Comparison of ENCODE assay signal across 26 cellular contexts in genomic region chr2:96318723-96319122, GRCh38. TPM values are rescaled to one million over a fixed set of nuclear protein-coding genes. Genes with fewer than 3 reads are reported as not detected.
DNase-seq lines count a peak whose midpoint lies in the region; ATAC-seq and TF ChIP-seq lines count a peak whose summit lies in the region.
"Had no signal": no experiment of that assay in that cellular context is flagged by ENCODE, and none has a peak within 500 bp of the region (broad histone marks: within the 10 kb centered on the region; RNA-seq: fewer than 3 reads in every experiment).

No MANE protein-coding gene starts in this region.

- H3K4me1 ChIP-seq in DND-41 (ENCODE audit: insufficient read depth, low read length), result peaks cover 60% of the 10 kb centered on the region
- H3K4me1 ChIP-seq: upper lobe of right lung had no signal

- CTCF ChIA-PET in activated CD8-positive, alpha-beta memory T cell treated with anti-CD3 and anti-CD28 coated beads, Interleukin-2, amount 10 ng/mL, durations not matched to agents 7 days and 5 days (lab: Charles Lee), result interaction anchor here (1.3 to 4.5 kb wide), 3 partner anchors 13 to 191 kb away, joined by 3 to 35 read pairs (median 17); partner anchors contain the start of genes NCAPH and SNRNP200
- CTCF ChIA-PET in activated CD8-positive, alpha-beta T cell treated with anti-CD3 and anti-CD28 coated beads for 36 hours (lab: Charles Lee), result interaction anchor here (3.5 kb wide), 1 partner anchor 15 kb away, joined by 17 read pairs; the partner anchor contains the start of gene NCAPH

- H3K4me2 ChIP-seq in DND-41 (ENCODE audit: insufficient read depth, low read length), result 0 out of 2 replicates have a peak overlapping the region, but pooled peaks have one; percentile 35
- H3K4me2 ChIP-seq: KMS-11 had no signal

- H3K79me2 ChIP-seq in DND-41 (ENCODE audit: insufficient read depth, low read length), result no peaks in the 10 kb centered on the region

- H3K36me3 ChIP-seq in DND-41 (ENCODE audit: insufficient read depth, low read length), result no peaks in the 10 kb centered on the region
- H3K36me3 ChIP-seq: esophagus muscularis mucosa, gastrocnemius medialis, Peyer's patch, sigmoid colon, upper lobe of right lung had no signal

- H3K4me3 Mint-ChIP-seq in activated CD8-positive, alpha-beta memory T cell treated with anti-CD3 and anti-CD28 coated beads, Interleukin-2, amount 10 ng/mL, durations not matched to agents 7 days and 5 days, result peak overlapping the region; percentile 42
- no peak overlapping the region for H3K4me3 Mint-ChIP-seq in activated CD8-positive, alpha-beta T cell treated with anti-CD3 and anti-CD28 coated beads for 36 hours
- peak overlapping the region; percentile 49 for H3K4me3 Mint-ChIP-seq in natural killer cell treated with Interleukin-12 subunit alpha and Interleukin-12 subunit beta and Interleukin-15 and Interleukin-18, amount 100 ng/mL, for 72 hours

- H3K27me3 Mint-ChIP-seq in activated CD8-positive, alpha-beta memory T cell treated with anti-CD3 and anti-CD28 coated beads, Interleukin-2, amount 10 ng/mL, durations not matched to agents 7 days and 5 days, result no peaks in the 10 kb centered on the region
- no peaks in the 10 kb centered on the region for H3K27me3 Mint-ChIP-seq in activated CD8-positive, alpha-beta T cell treated with anti-CD3 and anti-CD28 coated beads for 36 hours
- H3K27me3 Mint-ChIP-seq in natural killer cell treated with Interleukin-12 subunit alpha and Interleukin-12 subunit beta and Interleukin-15 and Interleukin-18, amount 100 ng/mL, for 72 hours, result no peaks in the 10 kb centered on the region

- H3K27ac ChIP-seq in DND-41 (ENCODE audit: low read length), result no peak overlapping the region
- H3K27ac ChIP-seq: body of pancreas, esophagus muscularis mucosa, gastrocnemius medialis, KMS-11, Peyer's patch, sigmoid colon, upper lobe of right lung had no signal

- no peaks in the 10 kb centered on the region for H4K20me1 ChIP-seq in DND-41 (ENCODE audit: insufficient read depth, low read length)

- H3K4me3 ChIP-seq in DND-41 (ENCODE audit: low read depth in 1 of 2, low read length in 2 of 2), result no peak overlapping the region
- H3K4me3 ChIP-seq: body of pancreas, esophagus muscularis mucosa, gastrocnemius medialis, Peyer's patch, sigmoid colon, upper lobe of right lung had no signal

- H3K4me1 Mint-ChIP-seq in activated CD8-positive, alpha-beta memory T cell treated with anti-CD3 and anti-CD28 coated beads, Interleukin-2, amount 10 ng/mL, durations not matched to agents 7 days and 5 days, result peaks cover 72% of the 10 kb centered on the region
- peaks cover 51% of the 10 kb centered on the region for H3K4me1 Mint-ChIP-seq in activated CD8-positive, alpha-beta T cell treated with anti-CD3 and anti-CD28 coated beads for 36 hours (ENCODE audit: low read depth)
- peaks cover 43 to 59% of the 10 kb centered on the region in 2 donors for H3K4me1 Mint-ChIP-seq in natural killer cell treated with Interleukin-12 subunit alpha and Interleukin-12 subunit beta and Interleukin-15 and Interleukin-18, amount 100 ng/mL, for 72 hours (ENCODE audit: low read depth in 2 of 2)

- no peaks in the 10 kb centered on the region for H3K9me3 Mint-ChIP-seq in activated CD8-positive, alpha-beta memory T cell treated with anti-CD3 and anti-CD28 coated beads, Interleukin-2, amount 10 ng/mL, durations not matched to agents 7 days and 5 days (ENCODE audit: low read depth)
- no peaks in the 10 kb centered on the region for H3K9me3 Mint-ChIP-seq in activated CD8-positive, alpha-beta T cell treated with anti-CD3 and anti-CD28 coated beads for 36 hours
- H3K9me3 Mint-ChIP-seq in natural killer cell treated with Interleukin-12 subunit alpha and Interleukin-12 subunit beta and Interleukin-15 and Interleukin-18, amount 100 ng/mL, for 72 hours, result no peaks in the 10 kb centered on the region

- peaks cover 26% of the 10 kb centered on the region for H3K36me3 Mint-ChIP-seq in activated CD8-positive, alpha-beta memory T cell treated with anti-CD3 and anti-CD28 coated beads, Interleukin-2, amount 10 ng/mL, durations not matched to agents 7 days and 5 days
- peaks cover 15% of the 10 kb centered on the region for H3K36me3 Mint-ChIP-seq in activated CD8-positive, alpha-beta T cell treated with anti-CD3 and anti-CD28 coated beads for 36 hours (ENCODE audit: low read depth)
- peaks cover 5% of the 10 kb centered on the region for H3K36me3 Mint-ChIP-seq in natural killer cell treated with Interleukin-12 subunit alpha and Interleukin-12 subunit beta and Interleukin-15 and Interleukin-18, amount 100 ng/mL, for 72 hours

- DNase-seq in activated CD8-positive, alpha-beta memory T cell treated with anti-CD3 and anti-CD28 coated beads, Interleukin-2, amount 10 ng/mL, durations not matched to agents 7 days and 5 days, result no peak
- no peak for DNase-seq in activated CD8-positive, alpha-beta memory T cell treated with anti-CD3 and anti-CD28 coated beads for 24 hours
- DNase-seq in DND-41 (no peak), NOMO-1 treated with DMSO at 0.1 percent for 48 hours (lab: John Stamatoyannopoulos, UW; ENCODE audit: unreplicated experiment) (no peak), GM19238 (ENCODE audit: insufficient read length, low spot score) (no peak), MV-4-11 (lab: John Stamatoyannopoulos, UW) (no peak)
- no peak for DNase-seq in activated CD8-positive, alpha-beta T cell treated with anti-CD3 and anti-CD28 coated beads for 36 hours
- no peak for DNase-seq in natural killer cell treated with Interleukin-12 subunit alpha and Interleukin-12 subunit beta and Interleukin-15 and Interleukin-18, amount 100 ng/mL, for 72 hours (ENCODE audit: low spot score)
- DNase-seq: body of pancreas; DMS153; effector CD8-positive, alpha-beta T cell; gastrocnemius medialis; hippocampal formation; left ventricle myocardium superior; midbrain; NCI-H1048; NCI-H1930; Peyer's patch; posterior cingulate gyrus; sigmoid colon; stimulated activated CD4-positive, alpha-beta T cell treated with anti-CD3 and anti-CD28 coated beads, Interleukin-15, amount 100 ng/mL, for 24 hours; T-helper 9 cell; upper lobe of right lung had no signal

- H3K9ac ChIP-seq in DND-41 (ENCODE audit: low read depth, low read length), result no peak overlapping the region
- H3K9ac ChIP-seq: KMS-11 had no signal

- H3K27ac Mint-ChIP-seq in activated CD8-positive, alpha-beta memory T cell treated with anti-CD3 and anti-CD28 coated beads, Interleukin-2, amount 10 ng/mL, durations not matched to agents 7 days and 5 days, result peak overlapping the region; percentile 77
- peak overlapping the region; percentile 8 for H3K27ac Mint-ChIP-seq in activated CD8-positive, alpha-beta T cell treated with anti-CD3 and anti-CD28 coated beads for 36 hours
- H3K27ac Mint-ChIP-seq in natural killer cell treated with Interleukin-12 subunit alpha and Interleukin-12 subunit beta and Interleukin-15 and Interleukin-18, amount 100 ng/mL, for 72 hours, result peak overlapping the region; percentile 76 to 89

- ATAC-seq in activated CD8-positive, alpha-beta memory T cell treated with anti-CD3 and anti-CD28 coated beads, Interleukin-2, amount 10 ng/mL, durations not matched to agents 7 days and 5 days, result no peak
- ATAC-seq in DND-41 (ENCODE audit: insufficient read depth, low read depth), result no peak
- ATAC-seq in activated CD8-positive, alpha-beta T cell treated with anti-CD3 and anti-CD28 coated beads for 36 hours, result no peak
- no peak for ATAC-seq in natural killer cell treated with Interleukin-12 subunit alpha and Interleukin-12 subunit beta and Interleukin-15 and Interleukin-18, amount 100 ng/mL, for 72 hours
- ATAC-seq: body of pancreas, gastrocnemius medialis, left ventricle myocardium superior, upper lobe of right lung had no signal

- intact Hi-C loops in activated CD8-positive, alpha-beta T cell treated with anti-CD3 and anti-CD28 coated beads for 36 hours (cut with micrococcal nuclease), result no loop called here

- no peak for TF ChIP-seq CTCF in DND-41 (IDR thresholded peaks at IDR 0.05; ENCODE audit: borderline replicate concordance, extremely low read depth, low read length, poor library complexity, severe bottlenecking)
- TF ChIP-seq CTCF in activated CD8-positive, alpha-beta T cell treated with anti-CD3 and anti-CD28 coated beads for 36 hours (IDR thresholded peaks at IDR 0.05), result no peak

- peaks cover 19% of the 10 kb centered on the region for H3K27me3 ChIP-seq in DND-41 (ENCODE audit: insufficient read depth, low read length, poor library complexity)
- H3K27me3 ChIP-seq: Peyer's patch had no signal

- POLR2A ChIA-PET in activated CD8-positive, alpha-beta T cell treated with anti-CD3 and anti-CD28 coated beads for 36 hours (lab: Charles Lee), result interaction anchor here (1.1 to 12.3 kb wide), 4 partner anchors 12 to 111 kb away, joined by 3 to 119 read pairs (median 58); partner anchors contain the start of genes NCAPH, SNRNP200 and STARD7

- no peak overlapping the region for H2AFZ ChIP-seq in DND-41 (ENCODE audit: low read depth, low read length)

- no peaks in the 10 kb centered on the region for H3K9me3 ChIP-seq in DND-41 (ENCODE audit: insufficient read depth, low read length, severe bottlenecking)
- H3K9me3 ChIP-seq: body of pancreas, esophagus muscularis mucosa, gastrocnemius medialis, Peyer's patch, sigmoid colon, upper lobe of right lung had no signal

RNA-seq across cellular contexts. Expression of gene ITPRIPL1, which starts 6.4 kb away (rescaled TPM):
- 10 to 100 TPM; 53.2 to 56.9 TPM for total RNA-seq in activated CD8-positive, alpha-beta memory T cell treated with anti-CD3 and anti-CD28 coated beads, Interleukin-2, amount 10 ng/mL, durations not matched to agents 7 days and 5 days
- total RNA-seq in activated CD8-positive, alpha-beta T cell treated with anti-CD3 and anti-CD28 coated beads for 36 hours, result 10 to 100 TPM; 28.2 to 32.6 TPM
- total RNA-seq in natural killer cell treated with Interleukin-12 subunit alpha and Interleukin-12 subunit beta and Interleukin-15 and Interleukin-18, amount 100 ng/mL, for 72 hours, result 10 to 100 TPM; 48.2 to 62.2 TPM
- total RNA-seq: HT-29 had no signal

RNA-seq across cellular contexts. Expression of gene SNRNP200, which starts 13.4 kb away (rescaled TPM):
- 100 to 1,000 TPM; 170 to 182 TPM for total RNA-seq in activated CD8-positive, alpha-beta memory T cell treated with anti-CD3 and anti-CD28 coated beads, Interleukin-2, amount 10 ng/mL, durations not matched to agents 7 days and 5 days
- total RNA-seq in activated CD8-positive, alpha-beta T cell treated with anti-CD3 and anti-CD28 coated beads for 36 hours, result 100 to 1,000 TPM; 175 to 178 TPM
- total RNA-seq in natural killer cell treated with Interleukin-12 subunit alpha and Interleukin-12 subunit beta and Interleukin-15 and Interleukin-18, amount 100 ng/mL, for 72 hours, result 100 to 1,000 TPM; 166 to 201 TPM

RNA-seq across cellular contexts. Expression of gene NCAPH, which starts 16.8 kb away (rescaled TPM):
- 100 to 1,000 TPM; 115 to 117 TPM for total RNA-seq in activated CD8-positive, alpha-beta memory T cell treated with anti-CD3 and anti-CD28 coated beads, Interleukin-2, amount 10 ng/mL, durations not matched to agents 7 days and 5 days
- total RNA-seq in activated CD8-positive, alpha-beta T cell treated with anti-CD3 and anti-CD28 coated beads for 36 hours, result 10 to 100 TPM; 70.9 TPM
- 100 to 1,000 TPM in 1 of 2 donors, 10 to 100 TPM in 1; 26.5 to 102 TPM for total RNA-seq in natural killer cell treated with Interleukin-12 subunit alpha and Interleukin-12 subunit beta and Interleukin-15 and Interleukin-18, amount 100 ng/mL, for 72 hours

RNA-seq across cellular contexts. Expression of gene CIAO1, which starts 52.7 kb away (rescaled TPM):
- total RNA-seq in activated CD8-positive, alpha-beta memory T cell treated with anti-CD3 and anti-CD28 coated beads, Interleukin-2, amount 10 ng/mL, durations not matched to agents 7 days and 5 days, result 10 to 100 TPM; 67.0 to 76.8 TPM
- 10 to 100 TPM; 72.1 to 72.3 TPM for total RNA-seq in activated CD8-positive, alpha-beta T cell treated with anti-CD3 and anti-CD28 coated beads for 36 hours
- 100 to 1,000 TPM in 1 of 2 donors, 10 to 100 TPM in 1; 98.0 to 108 TPM for total RNA-seq in natural killer cell treated with Interleukin-12 subunit alpha and Interleukin-12 subunit beta and Interleukin-15 and Interleukin-18, amount 100 ng/mL, for 72 hours

RNA-seq across cellular contexts. Expression of gene TMEM127, which starts 52.9 kb away (rescaled TPM):
- 10 to 100 TPM; 32.7 to 36.9 TPM for total RNA-seq in activated CD8-positive, alpha-beta memory T cell treated with anti-CD3 and anti-CD28 coated beads, Interleukin-2, amount 10 ng/mL, durations not matched to agents 7 days and 5 days
- 10 to 100 TPM; 13.1 to 15.0 TPM for total RNA-seq in activated CD8-positive, alpha-beta T cell treated with anti-CD3 and anti-CD28 coated beads for 36 hours
- 10 to 100 TPM; 41.4 to 49.4 TPM for total RNA-seq in natural killer cell treated with Interleukin-12 subunit alpha and Interleukin-12 subunit beta and Interleukin-15 and Interleukin-18, amount 100 ng/mL, for 72 hours

Comparison
In these comparisons a context has a peak if more than half of its experiments do, and no peak if none do; other contexts are left out.
1. H3K27ac Mint-ChIP-seq: peak in every context shown above with its lines; median percentile 82 in natural killer cell treated with Interleukin-12 subunit alpha and Interleukin-12 subunit beta and Interleukin-15 and Interleukin-18, amount 100 ng/mL, for 72 hours; 77 in activated CD8-positive, alpha-beta memory T cell treated with anti-CD3 and anti-CD28 coated beads, Interleukin-2, amount 10 ng/mL, durations not matched to agents 7 days and 5 days; 8 in activated CD8-positive, alpha-beta T cell treated with anti-CD3 and anti-CD28 coated beads for 36 hours.